In the genomic region with DNA sequence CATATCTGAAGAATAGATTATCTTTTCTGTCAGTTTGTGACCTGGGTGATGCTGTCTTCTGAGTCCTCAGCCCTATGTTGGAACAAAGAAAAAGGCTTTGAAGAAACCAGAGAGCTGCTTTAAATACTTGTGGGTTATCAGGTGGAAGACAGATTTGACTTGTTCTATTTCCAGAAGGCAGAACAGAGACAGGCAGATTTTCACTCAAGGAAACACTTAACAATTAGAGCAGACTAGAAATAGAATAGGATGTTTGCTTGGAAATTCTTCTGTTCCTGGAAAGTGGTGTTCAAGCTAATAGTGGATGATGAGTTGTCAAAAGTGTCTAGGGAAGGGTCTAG, we compare ENCODE assay signal across 11 cellular contexts.
DNase-seq lines count a peak whose midpoint lies in the region; ATAC-seq, FAIRE-seq and TF ChIP-seq lines count a peak whose summit lies in the region.
"Had no signal": no experiment of that assay in that cellular context is flagged by ENCODE, and none has a peak within 500 bp of the region (broad histone marks: within the 10 kb centered on the region; RNA-seq: fewer than 3 reads in every experiment).

No MANE protein-coding gene starts in this region.

- H3K4me1 Mint-ChIP-seq in activated CD4-positive, alpha-beta T cell treated with anti-CD3 and anti-CD28 coated beads for 36 hours, result no peaks in the 10 kb centered on the region

- no peak for TF ChIP-seq CTCF in D721Med (IDR thresholded peaks at IDR 0.05; ENCODE audit: insufficient read depth, missing control alignments)

- H3K9me3 Mint-ChIP-seq in activated CD4-positive, alpha-beta T cell treated with anti-CD3 and anti-CD28 coated beads for 36 hours (ENCODE audit: low read depth), result peaks cover 7% of the 10 kb centered on the region

- CTCF ChIA-PET in activated CD4-positive, alpha-beta T cell treated with anti-CD3 and anti-CD28 coated beads for 36 hours (lab: Charles Lee), result interaction anchor here (0.7 kb wide), 1 partner anchor 247 kb away, joined by 3 read pairs; no protein-coding TSS in a partner anchor

- no peak overlapping the region for H3K4me3 Mint-ChIP-seq in activated CD4-positive, alpha-beta T cell treated with anti-CD3 and anti-CD28 coated beads for 36 hours

- ATAC-seq in GM18502 (IDR thresholded peaks at IDR 0.05; ENCODE audit: poor library complexity, unreplicated experiment) (peak; percentile 82), GM19463 (IDR thresholded peaks at IDR 0.05; ENCODE audit: unreplicated experiment) (peak; percentile 77), HG02870 (IDR thresholded peaks at IDR 0.05; ENCODE audit: unreplicated experiment) (peak; percentile 93), HG03469 (IDR thresholded peaks at IDR 0.05; ENCODE audit: unreplicated experiment) (peak; percentile 58)
- no peak for ATAC-seq in activated CD4-positive, alpha-beta T cell treated with anti-CD3 and anti-CD28 coated beads for 36 hours

- H3K27ac Mint-ChIP-seq in activated CD4-positive, alpha-beta T cell treated with anti-CD3 and anti-CD28 coated beads for 36 hours, result no peak overlapping the region

- H3K27me3 Mint-ChIP-seq in activated CD4-positive, alpha-beta T cell treated with anti-CD3 and anti-CD28 coated beads for 36 hours, result no peaks in the 10 kb centered on the region

- DNase-seq in GM19240 (ENCODE audit: insufficient read length, low spot score) (no peak), EL (no peak), D721Med (ENCODE audit: insufficient read length, low spot score) (no peak)
- no peak for DNase-seq in activated CD4-positive, alpha-beta T cell treated with anti-CD3 and anti-CD28 coated beads for 36 hours
- DNase-seq: activated gamma-delta T cell; NCI-H187; stimulated activated CD8-positive, alpha-beta memory T cell treated with anti-CD3 and anti-CD28 coated beads, Interleukin-4, amount 100 ng/mL, for 48 hours had no signal

- intact Hi-C loops in activated CD4-positive, alpha-beta T cell treated with anti-CD3 and anti-CD28 coated beads for 36 hours (cut with DNase I, micrococcal nuclease), result no loop called here

- no peak for FAIRE-seq in D721Med (lab: Jason Lieb, UNC)

- H3K36me3 Mint-ChIP-seq in activated CD4-positive, alpha-beta T cell treated with anti-CD3 and anti-CD28 coated beads for 36 hours (ENCODE audit: low read depth), result peaks cover 5% of the 10 kb centered on the region

- POLR2A ChIA-PET in activated CD4-positive, alpha-beta T cell treated with anti-CD3 and anti-CD28 coated beads for 36 hours (lab: Charles Lee), result no interaction called here
